In genomic region chr7:90403174-90404113, GRCh38 we compare ENCODE assay signal across 8 cellular contexts. TPM values are rescaled to one million over a fixed set of nuclear protein-coding genes. Genes with fewer than 3 reads are reported as not detected.
DNase-seq lines count a peak whose midpoint lies in the region; ATAC-seq and TF ChIP-seq lines count a peak whose summit lies in the region.

TSS of gene CLDN12 (plus strand) at chr7:90403461. CDS start at chr7:90412677, 9,216 bp downstream.

- peaks cover 3% of the 10 kb centered on the region for H3K9me3 Mint-ChIP-seq in WTC11

- DNase-seq in AG08395 (ENCODE audit: low spot score) (peak; percentile 96), NCI-H2196 treated with DMSO at 0.1 percent for 48 hours (lab: John Stamatoyannopoulos, UW; ENCODE audit: unreplicated experiment) (peak; percentile 86), WTC11 (ENCODE audit: low spot score) (peak; percentile 87), caudate nucleus (lab: John Stamatoyannopoulos, UW) (peak in 60 of 61 donors; percentile 19 to 95 (median 74)), inferior parietal cortex (ENCODE audit: extremely low spot score) (peak; percentile 82), spleen (peak; percentile 86)

- peaks cover 0 to 18% (median 0%) of the 10 kb centered on the region in 6 donors for H3K36me3 ChIP-seq in spleen

- H3K4me3 Mint-ChIP-seq in WTC11 = peak within 1 kb of the TSS; percentile 97

- peak; percentile 96 for ATAC-seq in GM18907 (IDR thresholded peaks at IDR 0.05; ENCODE audit: unreplicated experiment)
- peak; percentile 95 for ATAC-seq in HG03139 (IDR thresholded peaks at IDR 0.05; ENCODE audit: unreplicated experiment)
- ATAC-seq in WTC11 = peak; percentile 98

- H3K9me3 ChIP-seq in spleen = peaks cover 0 to 22% (median 15%) of the 10 kb centered on the region in 8 donors

- intact Hi-C loops in spleen (cut with DNase I; ENCODE audit: low total_unique reads) = no loop called here

- peak within 1 kb of the TSS; percentile 99 for H3K27ac Mint-ChIP-seq in WTC11

- H3K27me3 ChIP-seq in spleen (replicated peaks in 1 of 7) = no peaks in the 10 kb centered on the region

- peaks cover 22% of the 10 kb centered on the region for H3K36me3 Mint-ChIP-seq in WTC11

- CTCF ChIA-PET in WTC11 (lab: Charles Lee) = interaction anchor here (0.6 to 1.2 kb wide), 6 partner anchors 18 to 249 kb away, joined by 3 to 9 read pairs (median 4); partner anchors contain the start of genes GTPBP10, STEAP1 and STEAP2

- H3K27me3 Mint-ChIP-seq in WTC11 (ENCODE audit: low read depth) = peaks cover 20% of the 10 kb centered on the region

- TF ChIP-seq CTCF in WTC11 (IDR thresholded peaks at IDR 0.05) (no peak), spleen (IDR thresholded peaks at IDR 0.05 in 8 of 11, conservative IDR thresholded peaks at IDR 0.05 in 3 of 11) (no peak)

- H3K4me3 ChIP-seq in spleen = peak within 1 kb of the TSS; percentile 51 to 73 (median 64)

- H3K27ac ChIP-seq in caudate nucleus (ENCODE audit: low read depth, low read length) (peak within 1 kb of the TSS; percentile 94), spleen (peak within 1 kb of the TSS; percentile 44 to 85 (median 80))

- POLR2A ChIA-PET in WTC11 (lab: Charles Lee) = interaction anchor here (0.7 to 1.0 kb wide), 3 partner anchors 191 to 193 kb away, joined by 3 read pairs; partner anchors contain the start of gene STEAP2

- H3K4me1 Mint-ChIP-seq in WTC11 = peaks cover 4% of the 10 kb centered on the region

- WGBS in spleen, 5 donors = 0 to 1% (median 1%) methylated on average over 33 to 35 of the region's 35 CpGs

- no peak for TF ChIP-seq POLR2A in spleen (IDR thresholded peaks at IDR 0.05)

- peaks cover 4 to 30% (median 21%) of the 10 kb centered on the region in 6 donors for H3K4me1 ChIP-seq in spleen

TF ChIP-seq in WTC11, 78 proteins besides CTCF, POLR2A, EP300 and RAD21:
- TF ChIP-seq SMAD3 (CRISPR knock-in tag; IDR thresholded peaks at IDR 0.05; ENCODE audit: borderline replicate concordance) (no peak), CREM (CRISPR knock-in tag; IDR thresholded peaks at IDR 0.05) (peak; percentile 51), SP1 (CRISPR knock-in tag; conservative IDR thresholded peaks at IDR 0.05) (peak; percentile 33; the same call in 1 of the 2 replicates), MAX (CRISPR knock-in tag; IDR thresholded peaks at IDR 0.05) (peak; percentile 61), FOXK1 (CRISPR knock-in tag; IDR thresholded peaks at IDR 0.05) (peak; percentile 79; the same call in 1 of the 2 replicates), FOXJ3 (CRISPR knock-in tag; IDR thresholded peaks at IDR 0.05; ENCODE audit: borderline replicate concordance) (no peak), RELA (CRISPR knock-in tag; IDR thresholded peaks at IDR 0.05; ENCODE audit: borderline replicate concordance) (no peak), ARID4B (CRISPR knock-in tag; IDR thresholded peaks at IDR 0.05; ENCODE audit: borderline replicate concordance) (peak; percentile 55; the same call in 1 of the 2 replicates), HMGXB4 (CRISPR knock-in tag; IDR thresholded peaks at IDR 0.05) (no peak), ZNF532 (CRISPR knock-in tag; IDR thresholded peaks at IDR 0.05; ENCODE audit: borderline replicate concordance) (no peak), TEAD1 (CRISPR knock-in tag; IDR thresholded peaks at IDR 0.05) (peak; percentile 43; the same call in 1 of the 2 replicates), GABPB1 (CRISPR knock-in tag; IDR thresholded peaks at IDR 0.05) (peak; percentile 62), FOXP1 (CRISPR knock-in tag; IDR thresholded peaks at IDR 0.05; ENCODE audit: borderline replicate concordance) (no peak), ZNF423 (CRISPR knock-in tag; IDR thresholded peaks at IDR 0.05) (0 out of 2 replicates have a peak, but pooled peaks have one; percentile 27), ZNF219 (CRISPR knock-in tag; IDR thresholded peaks at IDR 0.05; ENCODE audit: borderline replicate concordance) (no peak), ZNF232 (CRISPR knock-in tag; IDR thresholded peaks at IDR 0.05) (no peak)

RNA-seq across cellular contexts. Expression of gene CLDN12, which starts in this region (rescaled TPM):
- 39.4 to 47.5 TPM (median 44.1 TPM) in 3 replicates for total RNA-seq in WTC11 (2021)
- 10 to 100 TPM in 4 of 7 donors, 1 to 10 TPM in 3; 8.5 to 17.4 (median 11.4) TPM for total RNA-seq in spleen
- polyA plus RNA-seq in spleen = 10 to 100 TPM in 1 of 3 donors, 1 to 10 TPM in 2; 3.9 to 10.3 (median 4.6) TPM

Comparison
In these comparisons a context has a peak if more than half of its experiments do, and no peak if none do; other contexts are left out.
1. Peak in every context shown above with its lines: DNase-seq, ATAC-seq, H3K4me3 ChIP-seq and H3K27ac ChIP-seq.